8 cellular contexts compared by ENCODE assay signal in the genomic region with DNA sequence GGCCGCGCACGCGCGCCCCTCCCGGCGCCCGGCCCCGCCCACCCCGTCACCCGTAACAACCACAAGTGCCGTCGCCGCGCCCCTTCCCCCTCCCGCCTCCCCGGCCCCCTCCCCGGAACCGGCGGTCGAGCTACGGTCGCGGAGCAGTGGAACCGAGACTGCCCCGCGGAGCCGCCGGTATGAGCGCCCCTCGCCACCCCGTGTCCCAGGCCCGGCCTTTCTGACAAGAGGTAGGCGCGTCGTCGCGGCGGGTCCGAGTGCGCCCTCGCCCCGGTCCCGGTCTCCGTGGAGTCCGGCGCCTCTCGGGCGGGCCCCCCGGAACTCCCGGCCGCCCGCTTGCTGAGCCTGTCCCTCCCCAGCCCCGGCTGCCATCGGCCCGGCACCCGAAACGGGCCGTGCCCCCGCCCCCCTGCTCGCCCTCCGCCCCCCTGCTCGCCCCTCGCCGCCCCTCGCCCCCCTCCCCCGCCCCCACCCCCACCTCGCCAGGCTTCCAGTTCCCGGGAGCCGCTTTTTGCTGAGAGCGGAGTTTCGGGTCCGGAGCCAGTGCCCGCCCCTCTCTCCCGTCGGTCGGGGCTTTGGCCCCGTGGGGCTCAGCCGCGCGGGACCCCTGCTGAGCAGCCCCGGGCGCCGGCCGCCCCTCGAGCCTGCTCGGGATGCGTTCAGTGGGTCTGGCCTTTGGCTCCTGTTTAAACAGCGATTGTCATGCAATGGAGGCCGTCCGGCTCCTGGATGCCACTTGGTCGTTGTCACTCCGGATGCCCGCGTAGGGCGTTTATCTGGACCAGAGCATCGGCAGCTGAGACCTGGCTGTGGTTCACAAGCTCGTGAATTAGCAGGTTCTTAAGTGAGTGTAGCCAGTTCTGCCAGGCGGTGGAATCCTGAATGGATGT. TPM values are rescaled to one million over a fixed set of nuclear protein-coding genes. Genes with fewer than 3 reads are reported as not detected.
DNase-seq lines count a peak whose midpoint lies in the region; ATAC-seq lines count a peak whose summit lies in the region.

SEC14L1 (plus strand) TSS at position 92 of the 890 bp plus-strand sequence. CDS start 2,628 bp downstream, outside the sequence.

- H3K9me3 Mint-ChIP-seq in T-helper 2 cell treated with Interferon-gamma antibody and Interleukin-4, amounts not matched to agents 5 μg/mL and 100 μg/mL, for 36 hours = peaks cover 26% of the 10 kb centered on the region

- H3K4me2 ChIP-seq in BLaER1 = peak within 1 kb of the TSS; percentile 90

- peaks cover 25% of the 10 kb centered on the region for H3K36me3 ChIP-seq in BLaER1

- H3K27ac Mint-ChIP-seq in T-helper 2 cell treated with Interferon-gamma antibody and Interleukin-4, amounts not matched to agents 5 μg/mL and 100 μg/mL, for 36 hours = peak within 1 kb of the TSS; percentile 89

- H3K36me3 Mint-ChIP-seq in T-helper 2 cell treated with Interferon-gamma antibody and Interleukin-4, amounts not matched to agents 5 μg/mL and 100 μg/mL, for 36 hours (ENCODE audit: low read depth) = peaks cover 59% of the 10 kb centered on the region

- ATAC-seq in GM19438 (IDR thresholded peaks at IDR 0.05; ENCODE audit: low read depth, unreplicated experiment) = peak; percentile 23

- no peaks in the 10 kb centered on the region for H3K27me3 ChIP-seq in BLaER1

- peaks cover 21% of the 10 kb centered on the region for H4K20me1 ChIP-seq in BLaER1

- peaks cover 47% of the 10 kb centered on the region for H3K4me1 Mint-ChIP-seq in T-helper 2 cell treated with Interferon-gamma antibody and Interleukin-4, amounts not matched to agents 5 μg/mL and 100 μg/mL, for 36 hours (ENCODE audit: low read depth)

- H3K9me3 ChIP-seq in BLaER1 = peaks cover 27% of the 10 kb centered on the region

- peaks cover 59% of the 10 kb centered on the region for H3K4me1 ChIP-seq in BLaER1

- no peaks in the 10 kb centered on the region for H3K27me3 Mint-ChIP-seq in T-helper 2 cell treated with Interferon-gamma antibody and Interleukin-4, amounts not matched to agents 5 μg/mL and 100 μg/mL, for 36 hours (ENCODE audit: low read depth)

- peak within 1 kb of the TSS; percentile 93 for H3K27ac ChIP-seq in BLaER1

- peak; percentile 33 for DNase-seq in HT1080 (ENCODE audit: low read depth)
- peak; percentile 53 for DNase-seq in T-helper 2 cell treated with Interferon-gamma antibody and Interleukin-4, amounts not matched to agents 5 μg/mL and 100 μg/mL, for 36 hours (ENCODE audit: low spot score)
- peak; percentile 87 for DNase-seq in cerebellar cortex (ENCODE audit: low spot score)
- DNase-seq in left kidney (ENCODE audit: low read depth, low spot score) = peak; percentile 70
- peak; percentile 26 for DNase-seq in stimulated activated CD4-positive, alpha-beta T cell treated with anti-CD3 and anti-CD28 coated beads, Interleukin-4, amount 100 ng/mL, for 24 hours
- DNase-seq in kidney glomerular epithelial cell (lab: John Stamatoyannopoulos, UW) = no peak

- peak within 1 kb of the TSS; percentile 82 for H3K9ac ChIP-seq in BLaER1

- peak within 1 kb of the TSS; percentile 90 for H3K4me3 Mint-ChIP-seq in T-helper 2 cell treated with Interferon-gamma antibody and Interleukin-4, amounts not matched to agents 5 μg/mL and 100 μg/mL, for 36 hours

- peak within 1 kb of the TSS; percentile 78 for H3K4me3 ChIP-seq in BLaER1

RNA-seq across cellular contexts. Expression of gene SEC14L1, which starts in this region (rescaled TPM):
- total RNA-seq in HT1080 (2014; rRNA removed; shearing (Covaris generic)) = 27.6 and 30.6 TPM in 2 replicates
- polyA plus RNA-seq in HT1080 (2015; cell fraction: cytosol; rRNA removed) = 34.7 and 34.8 TPM in 2 replicates
- polyA plus RNA-seq in HT1080 (2015; cell fraction: nucleus; rRNA removed) = 24.7 and 29.0 TPM in 2 replicates
